2 cellular contexts compared by ENCODE assay signal in the genomic region with DNA sequence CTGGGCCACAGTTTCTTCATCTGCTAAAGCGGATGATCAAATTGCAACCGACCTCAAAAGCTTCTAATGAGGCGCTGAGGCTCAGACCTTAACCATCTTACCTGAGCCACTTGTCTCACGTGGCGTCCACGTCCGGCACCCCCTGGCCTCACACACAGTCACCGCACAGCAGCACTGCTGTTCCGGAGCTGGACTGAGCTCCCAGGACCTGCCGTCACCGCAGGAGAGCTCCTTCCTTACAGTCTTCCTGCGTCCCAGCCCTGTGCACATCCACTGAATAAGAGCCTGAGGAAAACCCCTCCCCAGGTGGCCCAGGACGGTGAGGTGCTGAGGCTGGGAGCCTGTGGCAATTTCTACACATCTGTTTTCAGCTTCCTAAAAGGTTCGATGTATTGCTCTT.
TF ChIP-seq lines count a peak whose summit lies in the region.

No MANE protein-coding gene starts in this region.

TF ChIP-seq in HepG2, 621 proteins besides CTCF, POLR2A, EP300 and RAD21:
- TF ChIP-seq NONO (IDR thresholded peaks at IDR 0.05) (no peak), NONO (CRISPR knock-in tag; conservative IDR thresholded peaks at IDR 0.05) (no peak), KLF6 (CRISPR knock-in tag; IDR thresholded peaks at IDR 0.05) (no peak), AGO2 (optimal IDR thresholded peaks at IDR 0.05; ENCODE audit: low read depth, low read length) (peak; percentile 23), RBM22 (optimal IDR thresholded peaks at IDR 0.05; ENCODE audit: low read length) (peak; percentile 43), RFXAP (CRISPR knock-in tag; IDR thresholded peaks at IDR 0.05; ENCODE audit: borderline replicate concordance) (no peak), ZSCAN21 (CRISPR knock-in tag; IDR thresholded peaks at IDR 0.05; ENCODE audit: borderline replicate concordance) (no peak), RNF2 (conservative IDR thresholded peaks at IDR 0.05; ENCODE audit: low read depth) (no peak), TSC22D2 (CRISPR knock-in tag; IDR thresholded peaks at IDR 0.05; ENCODE audit: borderline replicate concordance) (no peak)
- TF ChIP-seq, protein P1, sequence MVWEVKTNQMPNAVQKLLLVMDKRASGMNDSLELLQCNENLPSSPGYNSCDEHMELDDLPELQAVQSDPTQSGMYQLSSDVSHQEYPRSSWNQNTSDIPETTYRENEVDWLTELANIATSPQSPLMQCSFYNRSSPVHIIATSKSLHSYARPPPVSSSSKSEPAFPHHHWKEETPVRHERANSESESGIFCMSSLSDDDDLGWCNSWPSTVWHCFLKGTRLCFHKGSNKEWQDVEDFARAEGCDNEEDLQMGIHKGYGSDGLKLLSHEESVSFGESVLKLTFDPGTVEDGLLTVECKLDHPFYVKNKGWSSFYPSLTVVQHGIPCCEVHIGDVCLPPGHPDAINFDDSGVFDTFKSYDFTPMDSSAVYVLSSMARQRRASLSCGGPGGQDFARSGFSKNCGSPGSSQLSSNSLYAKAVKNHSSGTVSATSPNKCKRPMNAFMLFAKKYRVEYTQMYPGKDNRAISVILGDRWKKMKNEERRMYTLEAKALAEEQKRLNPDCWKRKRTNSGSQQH (CRISPR knock-in tag; IDR thresholded peaks at IDR 0.05; ENCODE audit: low read depth) = no peak
TF ChIP-seq in HepG2: peak in this region for 2.

TF ChIP-seq in H1, 55 proteins besides CTCF, POLR2A, EP300 and RAD21:
- TF ChIP-seq E2F6 (IDR thresholded peaks at IDR 0.05) (no peak), SP4 (IDR thresholded peaks at IDR 0.05; ENCODE audit: low read length) (no peak), JUND (IDR thresholded peaks at IDR 0.05; ENCODE audit: low read length) (no peak), GABPA (IDR thresholded peaks at IDR 0.05; ENCODE audit: borderline replicate concordance, insufficient read depth, low read length) (no peak), HDAC6 (IDR thresholded peaks at IDR 0.05; ENCODE audit: low read depth, low read length) (no peak), NRF1 (IDR thresholded peaks at IDR 0.05; ENCODE audit: low read depth, low read length) (no peak), CBX8 (IDR thresholded peaks at IDR 0.05; ENCODE audit: borderline replicate concordance, low read depth, low read length) (no peak), JUN (IDR thresholded peaks at IDR 0.05; ENCODE audit: low read depth, low read length) (no peak), SP2 (IDR thresholded peaks at IDR 0.05; ENCODE audit: low read length) (no peak), KDM1A (IDR thresholded peaks at IDR 0.05; ENCODE audit: borderline replicate concordance, low read length) (no peak), CREB1 (IDR thresholded peaks at IDR 0.05) (no peak), SP1 (IDR thresholded peaks at IDR 0.05; ENCODE audit: low read depth, low read length) (no peak)
